21 cellular contexts compared by ENCODE assay signal in the genomic region with DNA sequence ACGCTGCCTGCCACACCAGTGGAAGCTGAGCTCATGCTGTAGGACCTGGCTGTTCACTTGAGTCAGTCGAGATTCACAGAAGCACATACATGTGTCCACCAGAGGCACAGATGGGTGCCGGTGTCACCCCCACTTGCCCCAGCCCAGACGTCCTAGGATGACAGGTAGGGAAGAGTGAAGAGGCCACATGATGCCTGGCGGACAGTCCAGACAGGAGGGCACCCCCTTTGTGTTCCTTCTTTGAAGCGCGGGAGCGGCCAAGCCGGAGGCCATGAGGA.
"Had no signal": no experiment of that assay in that cellular context is flagged by ENCODE, and none has a peak within 500 bp of the region (broad histone marks: within the 10 kb centered on the region; RNA-seq: fewer than 3 reads in every experiment).

No MANE protein-coding gene starts in this region.

- ATAC-seq: activated CD4-positive, CD25-positive, alpha-beta regulatory T cell treated with anti-CD3 and anti-CD28 coated beads, Interleukin-2, amount 50 U/mL, for 24 hours; activated CD8-positive, alpha-beta T cell treated with anti-CD3 and anti-CD28 coated beads, Interleukin-2, amount 10 ng/mL, durations not matched to agents 7 days and 5 days; effector memory CD8-positive, alpha-beta T cell; foreskin keratinocyte; lower lobe of right lung had no signal

- H3K4me3 Mint-ChIP-seq: activated CD4-positive, alpha-beta T cell treated with anti-CD3 and anti-CD28 coated beads, Interleukin-2, amount 10 ng/mL, durations not matched to agents 7 days and 5 days; activated CD8-positive, alpha-beta T cell treated with anti-CD3 and anti-CD28 coated beads, Interleukin-2, amount 10 ng/mL, durations not matched to agents 7 days and 5 days; activated naive CD8-positive, alpha-beta T cell treated with anti-CD3 and anti-CD28 coated beads for 36 hours; effector memory CD8-positive, alpha-beta T cell; stimulated activated naive CD8-positive, alpha-beta T cell treated with anti-CD3 and anti-CD28 coated beads, Interleukin-15, Interleukin-2, amounts not matched to agents 100 ng/mL and 50 ng/mL, for 24 hours had no signal

- H3K27ac ChIP-seq: cardiac muscle cell, epithelial cell of prostate, foreskin keratinocyte, lower lobe of right lung, suprapubic skin had no signal

- H3K4me1 ChIP-seq: foreskin keratinocyte, lower lobe of right lung had no signal

- H3K27me3 Mint-ChIP-seq: activated CD4-positive, alpha-beta T cell treated with anti-CD3 and anti-CD28 coated beads, Interleukin-2, amount 10 ng/mL, durations not matched to agents 7 days and 5 days; activated naive CD8-positive, alpha-beta T cell treated with anti-CD3 and anti-CD28 coated beads for 36 hours; effector memory CD8-positive, alpha-beta T cell; stimulated activated naive CD8-positive, alpha-beta T cell treated with anti-CD3 and anti-CD28 coated beads, Interleukin-15, Interleukin-2, amounts not matched to agents 100 ng/mL and 50 ng/mL, for 24 hours had no signal

- H3K4me3 ChIP-seq: cardiac muscle cell, lower lobe of right lung, suprapubic skin had no signal

- H3K9me3 Mint-ChIP-seq: activated CD4-positive, alpha-beta T cell treated with anti-CD3 and anti-CD28 coated beads, Interleukin-2, amount 10 ng/mL, durations not matched to agents 7 days and 5 days; activated naive CD8-positive, alpha-beta T cell treated with anti-CD3 and anti-CD28 coated beads for 36 hours; effector memory CD8-positive, alpha-beta T cell; stimulated activated naive CD8-positive, alpha-beta T cell treated with anti-CD3 and anti-CD28 coated beads, Interleukin-15, Interleukin-2, amounts not matched to agents 100 ng/mL and 50 ng/mL, for 24 hours had no signal

- H3K27me3 ChIP-seq: cardiac muscle cell, foreskin keratinocyte, suprapubic skin had no signal

- H3K9me3 ChIP-seq: lower lobe of right lung, suprapubic skin had no signal

- H3K27ac Mint-ChIP-seq: activated CD4-positive, alpha-beta T cell treated with anti-CD3 and anti-CD28 coated beads, Interleukin-2, amount 10 ng/mL, durations not matched to agents 7 days and 5 days; activated CD8-positive, alpha-beta T cell treated with anti-CD3 and anti-CD28 coated beads, Interleukin-2, amount 10 ng/mL, durations not matched to agents 7 days and 5 days; activated naive CD8-positive, alpha-beta T cell treated with anti-CD3 and anti-CD28 coated beads for 36 hours; stimulated activated naive CD8-positive, alpha-beta T cell treated with anti-CD3 and anti-CD28 coated beads, Interleukin-15, Interleukin-2, amounts not matched to agents 100 ng/mL and 50 ng/mL, for 24 hours had no signal

- DNase-seq: activated CD4-positive, alpha-beta T cell treated with anti-CD3 and anti-CD28 coated beads, Interleukin-2, amount 10 ng/mL, durations not matched to agents 7 days and 5 days; activated CD8-positive, alpha-beta T cell treated with anti-CD3 and anti-CD28 coated beads, Interleukin-2, amount 10 ng/mL, durations not matched to agents 7 days and 5 days; activated gamma-delta T cell treated with Interleukin-2 at 50 U/mL for 16 hours; activated naive CD8-positive, alpha-beta T cell treated with anti-CD3 and anti-CD28 coated beads for 36 hours; amniotic stem cell; dermis blood vessel endothelial cell; effector memory CD8-positive, alpha-beta T cell; foreskin keratinocyte; hippocampal formation; islet precursor cell; lower lobe of right lung; midbrain; posterior cingulate gyrus; retina; stimulated activated CD4-positive, alpha-beta T cell treated with anti-CD3 and anti-CD28 coated beads, Interleukin-2, amount 100 ng/mL, for 24 hours; trophoblast cell had no signal
